Comparison of ENCODE assay signal across 17 cellular contexts in genomic region chr19:375395-376110, GRCh38. TPM values are rescaled to one million over a fixed set of nuclear protein-coding genes. Genes with fewer than 3 reads are reported as not detected.
A peak's percentile ranks its signal among the peaks of the same experiment; 100 is the strongest.
DNase-seq lines count a peak whose midpoint lies in the region; ATAC-seq, FAIRE-seq and TF ChIP-seq lines count a peak whose summit lies in the region.
"Had no signal": no experiment of that assay in that cellular context is flagged by ENCODE, and none has a peak within 500 bp of the region (broad histone marks: within the 10 kb centered on the region; RNA-seq: fewer than 3 reads in every experiment).

No MANE protein-coding gene starts in this region.

- H3K4ac ChIP-seq in neuronal stem cell (ENCODE audit: low read length): peak overlapping the region; percentile 53

- peak overlapping the region; percentile 97 for H2AK5ac ChIP-seq in neuronal stem cell (ENCODE audit: low read depth, low read length)

- peaks cover 0 to 47% (median 0%) of the 10 kb centered on the region in 3 experiments for H3K27me3 ChIP-seq in neuronal stem cell (ENCODE audit: control insufficient read depth in 3 of 3, insufficient read depth in 3 of 3, low read depth in 1 of 3, low read length in 3 of 3)

- no peak overlapping the region for H3K23ac ChIP-seq in neuronal stem cell (ENCODE audit: low read depth, low read length, poor library complexity)

- H3K27ac Mint-ChIP-seq in activated naive CD8-positive, alpha-beta T cell treated with anti-CD3 and anti-CD28 coated beads for 36 hours: peak overlapping the region; percentile 66
- H3K27ac Mint-ChIP-seq in activated naive CD8-positive, alpha-beta T cell treated with anti-CD3 and anti-CD28 coated beads, Interleukin-2, amount 50 U/mL, for 24 hours: no peak overlapping the region
- H3K27ac Mint-ChIP-seq: IgD-negative memory B cell had no signal

- no peak overlapping the region for H2BK12ac ChIP-seq in neuronal stem cell (ENCODE audit: low read length)

- H3K18ac ChIP-seq in neuronal stem cell (ENCODE audit: low read length): peak overlapping the region; percentile 76

- no peaks in the 10 kb centered on the region for H3K4me1 Mint-ChIP-seq in activated naive CD8-positive, alpha-beta T cell treated with anti-CD3 and anti-CD28 coated beads for 36 hours
- H3K4me1 Mint-ChIP-seq in activated naive CD8-positive, alpha-beta T cell treated with anti-CD3 and anti-CD28 coated beads, Interleukin-2, amount 50 U/mL, for 24 hours: no peaks in the 10 kb centered on the region
- H3K4me1 Mint-ChIP-seq: IgD-negative memory B cell had no signal

- WGBS in neuronal stem cell (ENCODE audit: extremely low coverage in 2 of 2, insufficient read length in 2 of 2, insufficient replicate concordance in 1 of 2), 2 donors: no CpG with 5 or more reads among the region's 43 CpGs

- H3K79me1 ChIP-seq in neuronal stem cell (ENCODE audit: low read depth, low read length): no peaks in the 10 kb centered on the region

- peaks cover 0 to 2% of the 10 kb centered on the region in 2 donors for H3K4me1 ChIP-seq in neuronal stem cell (ENCODE audit: control insufficient read depth in 2 of 2, insufficient read depth in 1 of 2, low read depth in 1 of 2, low read length in 2 of 2)

- H4K8ac ChIP-seq in neuronal stem cell (ENCODE audit: low read depth, low read length): no peak overlapping the region

- no peak for TF ChIP-seq CTCF in coronary artery (IDR thresholded peaks at IDR 0.05)

- H3K4me3 ChIP-seq in coronary artery (no peak overlapping the region), neuronal stem cell (ENCODE audit: low read length in 2 of 2) (peak overlapping the region in 1 of 2 donors; percentile 5)

- H3K9ac ChIP-seq in neuronal stem cell (ENCODE audit: low read depth, low read length, poor library complexity): no peak overlapping the region

- peak overlapping the region; percentile 75 for H2BK15ac ChIP-seq in neuronal stem cell (ENCODE audit: low read length)

- H3K4me3 Mint-ChIP-seq in activated naive CD8-positive, alpha-beta T cell treated with anti-CD3 and anti-CD28 coated beads for 36 hours: no peak overlapping the region
- no peak overlapping the region for H3K4me3 Mint-ChIP-seq in activated naive CD8-positive, alpha-beta T cell treated with anti-CD3 and anti-CD28 coated beads, Interleukin-2, amount 50 U/mL, for 24 hours
- H3K4me3 Mint-ChIP-seq: IgD-negative memory B cell had no signal

- DNase-seq in activated naive CD8-positive, alpha-beta T cell treated with anti-CD3 and anti-CD28 coated beads for 36 hours: no peak
- no peak for DNase-seq in activated naive CD8-positive, alpha-beta T cell treated with anti-CD3 and anti-CD28 coated beads, Interleukin-2, amount 50 U/mL, for 24 hours
- DNase-seq in coronary artery (ENCODE audit: low spot score) (peak; percentile 53), neuronal stem cell (ENCODE audit: low spot score) (no peak), kidney tubule cell (ENCODE audit: low spot score) (no peak), 8988T (no peak), GM19239 (ENCODE audit: insufficient read length, low spot score) (no peak)
- DNase-seq: DMS79, NCI-H187, NCI-H526, OCI-M1, Right ventricle myocardium superior had no signal

- H3K27me3 Mint-ChIP-seq in activated naive CD8-positive, alpha-beta T cell treated with anti-CD3 and anti-CD28 coated beads for 36 hours: peaks cover 55% of the 10 kb centered on the region
- H3K27me3 Mint-ChIP-seq in activated naive CD8-positive, alpha-beta T cell treated with anti-CD3 and anti-CD28 coated beads, Interleukin-2, amount 50 U/mL, for 24 hours: peaks cover 6% of the 10 kb centered on the region

- ATAC-seq in activated naive CD8-positive, alpha-beta T cell treated with anti-CD3 and anti-CD28 coated beads, Interleukin-2, amount 50 U/mL, for 24 hours: no peak
- ATAC-seq: HCT116 had no signal

- H3K9me3 ChIP-seq in neuronal stem cell (replicated peaks in 1 of 2; ENCODE audit: control insufficient read depth in 2 of 2, insufficient read depth in 1 of 2, low read depth in 1 of 2, low read length in 2 of 2): no peaks in the 10 kb centered on the region

- H2BK5ac ChIP-seq in neuronal stem cell (ENCODE audit: low read length): peak overlapping the region; percentile 22

- H2AFZ ChIP-seq in neuronal stem cell (ENCODE audit: low read length): no peak overlapping the region

- H3K27ac ChIP-seq in coronary artery: no peak overlapping the region
- H3K27ac ChIP-seq in neuronal stem cell (replicated peaks; ENCODE audit: low read length): no peak overlapping the region
- H3K27ac ChIP-seq: C4-2B had no signal

- no peak for FAIRE-seq in GM19239 (lab: Jason Lieb, UNC)
- FAIRE-seq: A204.1, RCC 7860 had no signal

- H3K36me3 ChIP-seq in neuronal stem cell (replicated peaks in 1 of 2; ENCODE audit: control insufficient read depth in 2 of 2, insufficient read depth in 2 of 2, low read length in 2 of 2): no peaks in the 10 kb centered on the region

- H4K91ac ChIP-seq in neuronal stem cell (ENCODE audit: low read depth, low read length, poor library complexity): no peak overlapping the region

- H3K36me3 Mint-ChIP-seq in activated naive CD8-positive, alpha-beta T cell treated with anti-CD3 and anti-CD28 coated beads for 36 hours: no peaks in the 10 kb centered on the region
- no peaks in the 10 kb centered on the region for H3K36me3 Mint-ChIP-seq in activated naive CD8-positive, alpha-beta T cell treated with anti-CD3 and anti-CD28 coated beads, Interleukin-2, amount 50 U/mL, for 24 hours (ENCODE audit: low read depth)
- H3K36me3 Mint-ChIP-seq: IgD-negative memory B cell had no signal

- H3K4me2 ChIP-seq in neuronal stem cell (ENCODE audit: insufficient read depth, low read length, poor library complexity, severe bottlenecking): no peak overlapping the region

- no peak overlapping the region for H2BK120ac ChIP-seq in neuronal stem cell (ENCODE audit: low read depth, low read length)

- peak overlapping the region; percentile 21 for H3K14ac ChIP-seq in neuronal stem cell (ENCODE audit: low read length)

- no peaks in the 10 kb centered on the region for H3K9me3 Mint-ChIP-seq in activated naive CD8-positive, alpha-beta T cell treated with anti-CD3 and anti-CD28 coated beads for 36 hours
- no peaks in the 10 kb centered on the region for H3K9me3 Mint-ChIP-seq in activated naive CD8-positive, alpha-beta T cell treated with anti-CD3 and anti-CD28 coated beads, Interleukin-2, amount 50 U/mL, for 24 hours

RNA-seq across cellular contexts. Expression of gene MIER2, which starts 31.0 kb away (rescaled TPM):
- total RNA-seq in activated naive CD8-positive, alpha-beta T cell treated with anti-CD3 and anti-CD28 coated beads for 36 hours: 10 to 100 TPM; 17.2 to 18.6 TPM
- polyA plus RNA-seq in neuronal stem cell (2013, experiment 1 of 2): 40.2 TPM
- polyA plus RNA-seq in neuronal stem cell (2013, experiment 2 of 2): 41.0 TPM

RNA-seq across cellular contexts. Expression of gene C2CD4C, which starts 33.4 kb away (rescaled TPM):
- total RNA-seq in activated naive CD8-positive, alpha-beta T cell treated with anti-CD3 and anti-CD28 coated beads for 36 hours: under 1 TPM; 0.12 to 0.19 TPM
- 13.6 TPM for polyA plus RNA-seq in neuronal stem cell (2013, experiment 1 of 2)
- 12.7 TPM for polyA plus RNA-seq in neuronal stem cell (2013, experiment 2 of 2)
- polyA plus RNA-seq: IgD-negative memory B cell had no signal
